Comparison of ENCODE assay signal across 23 cellular contexts in genomic region chr17:33987162-33987561, GRCh38.
"Had no signal": no experiment of that assay in that cellular context is flagged by ENCODE, and none has a peak within 500 bp of the region (broad histone marks: within the 10 kb centered on the region; RNA-seq: fewer than 3 reads in every experiment).

No MANE protein-coding gene starts in this region.

- DNase-seq: effector memory CD8-positive, alpha-beta T cell; esophagus squamous epithelium; foreskin fibroblast; glutamatergic neuron; left ventricle myocardium superior; mesenchymal stem cell; midbrain; naive B cell; psoas muscle; retina; spleen; stimulated activated CD4-positive, alpha-beta T cell treated with anti-CD3 and anti-CD28 coated beads, Interleukin-15, amount 100 ng/mL, for 24 hours; stimulated activated CD4-positive, alpha-beta T cell treated with anti-CD3 and anti-CD28 coated beads, Interleukin-1b, Interleukin-23, amount 100 ng/mL, for 48 hours; stimulated activated CD4-positive, alpha-beta T cell treated with anti-CD3 and anti-CD28 coated beads, Interleukin-4, amount 100 ng/mL, for 24 hours; stimulated activated naive B cell treated with anti-CD40 and anti-IgM and Interleukin-4, amounts not matched to agents 10 μg/mL and 1 μg/mL and 100 μg/mL, for 72 hours; stimulated activated naive CD8-positive, alpha-beta T cell treated with anti-CD3 and anti-CD28 coated beads, Interleukin-15, amount 100 ng/mL, for 72 hours; trophoblast cell had no signal

- H3K4me3 Mint-ChIP-seq: effector memory CD8-positive, alpha-beta T cell; naive B cell; nephron; stimulated activated naive B cell treated with anti-CD40 and anti-IgM and Interleukin-4, amounts not matched to agents 10 μg/mL and 1 μg/mL and 100 μg/mL, for 72 hours; stimulated activated naive CD8-positive, alpha-beta T cell treated with anti-CD3 and anti-CD28 coated beads, Interleukin-15, amount 100 ng/mL, for 72 hours had no signal

- ATAC-seq: effector memory CD8-positive, alpha-beta T cell; gastroesophageal sphincter; left ventricle myocardium superior; sciatic nerve; stimulated activated naive B cell treated with anti-CD40 and anti-IgM and Interleukin-4, amounts not matched to agents 10 μg/mL and 1 μg/mL and 100 μg/mL, for 72 hours; stimulated activated naive CD8-positive, alpha-beta T cell treated with anti-CD3 and anti-CD28 coated beads, Interleukin-15, amount 100 ng/mL, for 72 hours had no signal

- H3K4me1 Mint-ChIP-seq: naive B cell; stimulated activated naive B cell treated with anti-CD40 and anti-IgM and Interleukin-4, amounts not matched to agents 10 μg/mL and 1 μg/mL and 100 μg/mL, for 72 hours; stimulated activated naive CD8-positive, alpha-beta T cell treated with anti-CD3 and anti-CD28 coated beads, Interleukin-15, amount 100 ng/mL, for 72 hours had no signal

- H3K27me3 ChIP-seq: esophagus squamous epithelium had no signal

- H3K9me3 ChIP-seq: esophagus squamous epithelium, gastroesophageal sphincter, psoas muscle, spleen, thoracic aorta had no signal

- H3K27ac ChIP-seq: esophagus squamous epithelium, gastroesophageal sphincter, psoas muscle, spleen, thoracic aorta had no signal

- H3K4me3 ChIP-seq: esophagus squamous epithelium, gastroesophageal sphincter, lung, psoas muscle, spleen, thoracic aorta had no signal

- H3K4me1 ChIP-seq: gastroesophageal sphincter, psoas muscle, spleen had no signal

- H3K9me3 Mint-ChIP-seq: effector memory CD8-positive, alpha-beta T cell; nephron had no signal

- FAIRE-seq: keratinocyte had no signal

- H3K36me3 Mint-ChIP-seq: naive B cell; stimulated activated naive B cell treated with anti-CD40 and anti-IgM and Interleukin-4, amounts not matched to agents 10 μg/mL and 1 μg/mL and 100 μg/mL, for 72 hours had no signal

- H3K36me3 ChIP-seq: esophagus squamous epithelium, gastroesophageal sphincter, spleen, thoracic aorta had no signal

- H3K27ac Mint-ChIP-seq: effector memory CD8-positive, alpha-beta T cell; naive B cell; nephron; stimulated activated naive B cell treated with anti-CD40 and anti-IgM and Interleukin-4, amounts not matched to agents 10 μg/mL and 1 μg/mL and 100 μg/mL, for 72 hours; stimulated activated naive CD8-positive, alpha-beta T cell treated with anti-CD3 and anti-CD28 coated beads, Interleukin-15, amount 100 ng/mL, for 72 hours had no signal
